ENCODE assay signal across 15 cellular contexts in the genomic region with DNA sequence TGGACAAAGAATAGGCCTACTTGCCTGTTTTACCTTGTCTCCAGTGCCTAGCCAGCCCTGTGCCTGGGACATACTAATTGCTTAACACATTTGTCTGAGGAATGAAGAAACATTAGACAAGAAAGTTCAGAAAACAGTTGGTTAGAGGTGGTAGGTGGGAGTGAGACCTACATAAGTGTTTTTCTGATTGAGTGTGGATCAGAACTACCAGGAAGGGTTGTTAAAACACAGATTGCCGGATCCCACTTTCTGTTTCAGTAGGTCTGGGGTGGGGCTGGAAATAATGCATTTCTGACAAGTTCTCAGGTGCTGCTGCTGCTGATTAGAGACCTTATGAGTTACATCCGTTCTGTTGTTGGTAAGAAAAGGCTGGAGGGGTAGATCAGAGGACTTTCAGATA. TPM values are rescaled to one million over a fixed set of nuclear protein-coding genes. Genes with fewer than 3 reads are reported as not detected.
A peak's percentile ranks its signal among the peaks of the same experiment; 100 is the strongest.
DNase-seq lines count a peak whose midpoint lies in the region; ATAC-seq, FAIRE-seq and TF ChIP-seq lines count a peak whose summit lies in the region.
"Had no signal": no experiment of that assay in that cellular context is flagged by ENCODE, and none has a peak within 500 bp of the region (broad histone marks: within the 10 kb centered on the region; RNA-seq: fewer than 3 reads in every experiment).

No MANE protein-coding gene starts in this region.

- TF ChIP-seq POLR2A in K562 (conservative IDR thresholded peaks at IDR 0.05) = no peak

- H3K9me1 ChIP-seq in K562 (ENCODE audit: control insufficient read depth, insufficient read depth, low read length) = no peaks in the 10 kb centered on the region

- CTCF ChIA-PET in activated CD4-positive, alpha-beta memory T cell treated with anti-CD3 and anti-CD28 coated beads for 36 hours (lab: Charles Lee) = no interaction called here
- CTCF ChIA-PET in activated CD4-positive, alpha-beta memory T cell treated with anti-CD3 and anti-CD28 coated beads, Interleukin-2, amount 10 ng/mL, durations not matched to agents 7 days and 5 days (lab: Charles Lee) = no interaction called here
- CTCF ChIA-PET in K562 (lab: Yijun Ruan, JAX; ENCODE audit: low intra/inter-chr PET ratio) = no interaction called here

- intact Hi-C loops in activated CD4-positive, alpha-beta memory T cell treated with anti-CD3 and anti-CD28 coated beads for 36 hours (cut with micrococcal nuclease) = no loop called here
- intact Hi-C loops in K562 (cut with micrococcal nuclease) (loop anchor here (10.0 kb wide), 1 partner anchor 379 kb away; no protein-coding TSS in a partner anchor), head of caudate nucleus (cut with DNase I) (loop anchor here (10.0 kb wide), 1 partner anchor 239 kb away; no protein-coding TSS in a partner anchor)

- H3K4me3 Mint-ChIP-seq in activated CD4-positive, alpha-beta memory T cell treated with anti-CD3 and anti-CD28 coated beads for 36 hours = no peak overlapping the region
- H3K4me3 Mint-ChIP-seq in activated CD4-positive, alpha-beta memory T cell treated with anti-CD3 and anti-CD28 coated beads, Interleukin-2, amount 10 ng/mL, durations not matched to agents 7 days and 5 days = no peak overlapping the region
- H3K4me3 Mint-ChIP-seq in stimulated activated effector memory CD8-positive, alpha-beta T cell treated with anti-CD3 and anti-CD28 coated beads, Interleukin-12 subunit alpha, Interleukin-12 subunit beta, amount 100 ng/mL, for 72 hours = peak overlapping the region; percentile 45

- H3K4me1 ChIP-seq in K562 (replicated peaks in 1 of 2; ENCODE audit: control insufficient read depth in 2 of 2, insufficient read depth in 2 of 2, low read length in 2 of 2) = 0 out of 5 replicates have a peak, but pooled peaks cover 0 to 4% of the 10 kb centered on the region in 2 experiments
- H3K4me1 ChIP-seq: pancreas had no signal

- no peaks in the 10 kb centered on the region for H3K79me2 ChIP-seq in K562 (ENCODE audit: control insufficient read depth, insufficient read depth, low read length)

- no peak for FAIRE-seq in K562 (lab: Jason Lieb, UNC)
- FAIRE-seq: pancreas had no signal

- no peaks in the 10 kb centered on the region for H3K36me3 Mint-ChIP-seq in activated CD4-positive, alpha-beta memory T cell treated with anti-CD3 and anti-CD28 coated beads for 36 hours
- H3K36me3 Mint-ChIP-seq in activated CD4-positive, alpha-beta memory T cell treated with anti-CD3 and anti-CD28 coated beads, Interleukin-2, amount 10 ng/mL, durations not matched to agents 7 days and 5 days (ENCODE audit: low read depth) = no peaks in the 10 kb centered on the region
- H3K36me3 Mint-ChIP-seq in stimulated activated effector memory CD8-positive, alpha-beta T cell treated with anti-CD3 and anti-CD28 coated beads, Interleukin-12 subunit alpha, Interleukin-12 subunit beta, amount 100 ng/mL, for 72 hours = no peaks in the 10 kb centered on the region
- H3K36me3 Mint-ChIP-seq: brain, IgD-negative memory B cell had no signal

- no peaks in the 10 kb centered on the region for H4K20me1 ChIP-seq in K562 (replicated peaks; ENCODE audit: control insufficient read depth, insufficient read depth, low read length)

- H3K27ac ChIP-seq in K562 (ENCODE audit: extremely low read depth, low read depth, low read length) = no peak overlapping the region
- H3K27ac ChIP-seq: pancreas had no signal

- POLR2A ChIA-PET in activated CD4-positive, alpha-beta memory T cell treated with anti-CD3 and anti-CD28 coated beads for 36 hours (lab: Charles Lee) = interaction anchor here (1.5 kb wide), 1 partner anchor 8 kb away, joined by 4 read pairs; no protein-coding TSS in a partner anchor
- POLR2A ChIA-PET in activated CD4-positive, alpha-beta memory T cell treated with anti-CD3 and anti-CD28 coated beads, Interleukin-2, amount 10 ng/mL, durations not matched to agents 7 days and 5 days (lab: Charles Lee) = interaction anchor here (0.9 to 2.2 kb wide), 3 partner anchors 8 to 290 kb away, joined by 3 to 12 read pairs (median 3); partner anchors contain the start of gene SCLT1
- POLR2A ChIA-PET in K562 (lab: Yijun Ruan, JAX) = interaction anchor here (0.7 kb wide), 1 partner anchor 205 kb away, joined by 3 read pairs; no protein-coding TSS in a partner anchor

- TF ChIP-seq RAD21 in K562 (CRISPR knock-in tag; conservative IDR thresholded peaks at IDR 0.05 in 1 of 2, IDR thresholded peaks at IDR 0.05 in 1 of 2) = no peak

- H3K9ac ChIP-seq in K562 (ENCODE audit: insufficient read depth in 1 of 2, low read depth in 2 of 2, low read length in 2 of 2) = no peak overlapping the region

- H3K27me3 ChIP-seq in K562 (ENCODE audit: control insufficient read depth in 2 of 2, insufficient read depth in 2 of 2, low read length in 2 of 2) = no peaks in the 10 kb centered on the region
- H3K27me3 ChIP-seq: pancreas had no signal

- no peak for TF ChIP-seq EP300 in K562 (IDR thresholded peaks at IDR 0.05; ENCODE audit: low read length)

- in situ Hi-C loops in K562 (cut with MboI) = no loop called here

- peaks cover 9% of the 10 kb centered on the region for H3K4me1 Mint-ChIP-seq in activated CD4-positive, alpha-beta memory T cell treated with anti-CD3 and anti-CD28 coated beads for 36 hours (ENCODE audit: low read depth)
- H3K4me1 Mint-ChIP-seq in activated CD4-positive, alpha-beta memory T cell treated with anti-CD3 and anti-CD28 coated beads, Interleukin-2, amount 10 ng/mL, durations not matched to agents 7 days and 5 days = peaks cover 11% of the 10 kb centered on the region
- H3K4me1 Mint-ChIP-seq in stimulated activated effector memory CD8-positive, alpha-beta T cell treated with anti-CD3 and anti-CD28 coated beads, Interleukin-12 subunit alpha, Interleukin-12 subunit beta, amount 100 ng/mL, for 72 hours = no peaks in the 10 kb centered on the region

- DNase-seq in activated CD4-positive, alpha-beta memory T cell treated with anti-CD3 and anti-CD28 coated beads for 36 hours = peak; percentile 30
- no peak for DNase-seq in activated CD4-positive, alpha-beta memory T cell treated with anti-CD3 and anti-CD28 coated beads, Interleukin-2, amount 10 ng/mL, durations not matched to agents 7 days and 5 days
- DNase-seq in K562 (ENCODE audit: extremely low read depth in 1 of 4, low spot score in 3 of 4) (peak in 1 of 4 experiments; percentile 28), UCSD-AML1 (lab: John Stamatoyannopoulos, UW; ENCODE audit: unreplicated experiment) (no peak), head of caudate nucleus (no peak)
- peak in 1 of 2 donors; percentile 58 for DNase-seq in stimulated activated effector memory CD8-positive, alpha-beta T cell treated with anti-CD3 and anti-CD28 coated beads, Interleukin-12 subunit alpha, Interleukin-12 subunit beta, amount 100 ng/mL, for 72 hours (ENCODE audit: low spot score in 2 of 2)
- DNase-seq: DMS 273 treated with DMSO at 0.1 percent for 48 hours, mammary epithelial cell, NCI-H2029, pancreas, substantia nigra had no signal

- H3K27me3 Mint-ChIP-seq in activated CD4-positive, alpha-beta memory T cell treated with anti-CD3 and anti-CD28 coated beads for 36 hours = no peaks in the 10 kb centered on the region
- no peaks in the 10 kb centered on the region for H3K27me3 Mint-ChIP-seq in activated CD4-positive, alpha-beta memory T cell treated with anti-CD3 and anti-CD28 coated beads, Interleukin-2, amount 10 ng/mL, durations not matched to agents 7 days and 5 days
- H3K27me3 Mint-ChIP-seq: IgD-negative memory B cell had no signal

- H3K9me3 ChIP-seq in K562 (replicated peaks; ENCODE audit: control insufficient read depth, insufficient read depth, low read depth, low read length) = no peaks in the 10 kb centered on the region
- H3K9me3 ChIP-seq: pancreas had no signal

- H3K4me2 ChIP-seq in K562 (ENCODE audit: insufficient read depth, low read length) = no peak overlapping the region

- TF ChIP-seq CTCF in K562 (IDR thresholded peaks at IDR 0.05 in 2 of 3, conservative IDR thresholded peaks at IDR 0.05 in 1 of 3; ENCODE audit: insufficient read depth in 2 of 3, low read depth in 1 of 3, low read length in 3 of 3) = no peak

- no peak overlapping the region for H3K27ac Mint-ChIP-seq in activated CD4-positive, alpha-beta memory T cell treated with anti-CD3 and anti-CD28 coated beads for 36 hours
- H3K27ac Mint-ChIP-seq in activated CD4-positive, alpha-beta memory T cell treated with anti-CD3 and anti-CD28 coated beads, Interleukin-2, amount 10 ng/mL, durations not matched to agents 7 days and 5 days = no peak overlapping the region
- peak overlapping the region; percentile 80 for H3K27ac Mint-ChIP-seq in stimulated activated effector memory CD8-positive, alpha-beta T cell treated with anti-CD3 and anti-CD28 coated beads, Interleukin-12 subunit alpha, Interleukin-12 subunit beta, amount 100 ng/mL, for 72 hours

- no peaks in the 10 kb centered on the region for H3K9me3 Mint-ChIP-seq in activated CD4-positive, alpha-beta memory T cell treated with anti-CD3 and anti-CD28 coated beads for 36 hours
- no peaks in the 10 kb centered on the region for H3K9me3 Mint-ChIP-seq in activated CD4-positive, alpha-beta memory T cell treated with anti-CD3 and anti-CD28 coated beads, Interleukin-2, amount 10 ng/mL, durations not matched to agents 7 days and 5 days
- H3K9me3 Mint-ChIP-seq in stimulated activated effector memory CD8-positive, alpha-beta T cell treated with anti-CD3 and anti-CD28 coated beads, Interleukin-12 subunit alpha, Interleukin-12 subunit beta, amount 100 ng/mL, for 72 hours = no peaks in the 10 kb centered on the region
- H3K9me3 Mint-ChIP-seq: brain, IgD-negative memory B cell had no signal

- ATAC-seq in HG02759 (IDR thresholded peaks at IDR 0.05; ENCODE audit: unreplicated experiment) = peak; percentile 40
- ATAC-seq in K562 = peak; percentile 64
- ATAC-seq in stimulated activated effector memory CD8-positive, alpha-beta T cell treated with anti-CD3 and anti-CD28 coated beads, Interleukin-12 subunit alpha, Interleukin-12 subunit beta, amount 100 ng/mL, for 72 hours = peak; percentile 93
- ATAC-seq in HG02852 (IDR thresholded peaks at IDR 0.05; ENCODE audit: unreplicated experiment) = no peak

- 6% methylated on average over 2 of the region's 2 CpGs for WGBS in K562 (ENCODE audit: insufficient coverage, low coverage, missing lambda C conversion rate)

- no TSS peak for BruUV-seq in K562 (replicated peaks; lab: Mats Ljungman, UMichigan)

- no peaks in the 10 kb centered on the region for H3K36me3 ChIP-seq in K562 (ENCODE audit: control insufficient read depth, insufficient read depth, low read length)
- H3K36me3 ChIP-seq: pancreas had no signal

- H2AFZ ChIP-seq in K562 (ENCODE audit: low read depth, low read length) = no peak overlapping the region

- no peak overlapping the region for H3K4me3 ChIP-seq in K562
- H3K4me3 ChIP-seq: pancreas had no signal

RNA-seq across cellular contexts. Expression of gene JADE1, which starts 5.7 kb away (rescaled TPM):
- total RNA-seq in activated CD4-positive, alpha-beta memory T cell treated with anti-CD3 and anti-CD28 coated beads for 36 hours = 10 to 100 TPM; 25.4 to 28.3 TPM
- 10 to 100 TPM; 29.6 to 32.7 TPM for total RNA-seq in activated CD4-positive, alpha-beta memory T cell treated with anti-CD3 and anti-CD28 coated beads, Interleukin-2, amount 10 ng/mL, durations not matched to agents 7 days and 5 days
- total RNA-seq in K562 (2011; cell fraction: chromatin; rRNA removed; ENCODE audit: low replicate concordance) = 40.6 and 42.8 TPM in 2 replicates
- total RNA-seq in K562 (2011; cell fraction: nucleolus; rRNA removed) = 21.5 and 22.1 TPM in 2 replicates
- total RNA-seq in K562 (2011; cell fraction: nucleoplasm; rRNA removed) = 31.1 and 35.1 TPM in 2 replicates
- 24.2 and 24.4 TPM in 2 replicates for total RNA-seq in K562 (2014; rRNA removed)
- 29.8 and 32.3 TPM in 2 replicates for total RNA-seq in K562 (2014; rRNA removed; fragmentation: Illumina TruSeq; extraction: Trizol)
- total RNA-seq in K562 (2015; rRNA removed; fragmentation: Illumina TruSeq; extraction: Trizol) = 23.5 and 26.5 TPM in 2 replicates
- 37.3 and 37.9 TPM in 2 replicates for total RNA-seq in K562 (2021)
- 14.4 and 16.6 TPM in 2 replicates for polyA plus RNA-seq in K562 (2011; rRNA removed)
- 11.4 and 12.2 TPM in 2 replicates for polyA plus RNA-seq in K562 (2011; cell fraction: cytosol; rRNA removed)
- polyA plus RNA-seq in K562 (2011; cell fraction: nucleus; rRNA removed) = 21.5 and 25.9 TPM in 2 replicates
- polyA plus RNA-seq in K562 (2012) = 17.0 and 21.9 TPM in 2 replicates
- polyA plus RNA-seq in K562 (2014; fragmentation: Illumina TruSeq; extraction: Trizol) = 24.0 and 26.5 TPM in 2 replicates
- polyA plus RNA-seq in K562 (2014; fragmentation: Nextera tagmentation; extraction: Ambion mirVana) = 10 to 100 TPM in 1 of 2 experiments, 1 to 10 TPM in 1; 8.3 to 10.8 TPM
- polyA plus RNA-seq in K562 (2014; rRNA removed) = 18.5 and 18.6 TPM in 2 replicates
- polyA minus RNA-seq in K562 (2011; rRNA and poly(A)+ RNA removed) = 32.5 and 34.1 TPM in 2 replicates
- 13.6 and 14.0 TPM in 2 replicates for polyA minus RNA-seq in K562 (2011; cell fraction: cytosol; rRNA and poly(A)+ RNA removed)
- polyA minus RNA-seq in K562 (2011; cell fraction: nucleus; rRNA and poly(A)+ RNA removed) = 21.7 and 22.4 TPM in 2 replicates
